In genomic region chr6:113873043-113873667, GRCh38 we compare ENCODE assay signal across 9 cellular contexts. TPM values are rescaled to one million over a fixed set of nuclear protein-coding genes. Genes with fewer than 3 reads are reported as not detected.
DNase-seq lines count a peak whose midpoint lies in the region; ATAC-seq and TF ChIP-seq lines count a peak whose summit lies in the region.
"Had no signal": no experiment of that assay in that cellular context is flagged by ENCODE, and none has a peak within 500 bp of the region (broad histone marks: within the 10 kb centered on the region; RNA-seq: fewer than 3 reads in every experiment).

No MANE protein-coding gene starts in this region.

- no peaks in the 10 kb centered on the region for H3K36me3 ChIP-seq in adrenal gland (replicated peaks in 1 of 2)
- no peaks in the 10 kb centered on the region for H3K36me3 ChIP-seq in neural progenitor cell

- H3K79me2 ChIP-seq in neural progenitor cell (ENCODE audit: low read depth): no peaks in the 10 kb centered on the region

- H3K27me3 ChIP-seq in adrenal gland (peaks cover 4% of the 10 kb centered on the region), neural progenitor cell (no peaks in the 10 kb centered on the region)

- no peak overlapping the region for H2AFZ ChIP-seq in neural progenitor cell (replicated peaks)

- H3K4me2 ChIP-seq in neural progenitor cell: no peak overlapping the region

- no peaks in the 10 kb centered on the region for H3K4me1 ChIP-seq in adrenal gland (replicated peaks in 1 of 2)
- H3K4me1 ChIP-seq in neural progenitor cell: no peaks in the 10 kb centered on the region

- intact Hi-C loops in adrenal gland (cut with DNase I): no loop called here
- intact Hi-C loops in activated T-helper 2 cell treated with anti-CD3 and anti-CD28 coated beads, Interferon-gamma antibody, Interleukin-2, Interleukin-4, amounts not matched to agents 10 μg/mL and 5 μg/mL and 100 μg/mL, durations not matched to agents 14 hours and 24 hours and 36 hours (cut with micrococcal nuclease): no loop called here

- H3K27me3 Mint-ChIP-seq in natural killer cell treated with Interleukin-12 subunit alpha and Interleukin-12 subunit beta and Interleukin-15 and Interleukin-18, amount 100 ng/mL, for 72 hours: peaks cover 6 to 21% of the 10 kb centered on the region in 2 donors
- peaks cover 32% of the 10 kb centered on the region for H3K27me3 Mint-ChIP-seq in activated T-helper 2 cell treated with anti-CD3 and anti-CD28 coated beads, Interferon-gamma antibody, Interleukin-2, Interleukin-4, amounts not matched to agents 10 μg/mL and 5 μg/mL and 100 μg/mL, durations not matched to agents 14 hours and 24 hours and 36 hours (ENCODE audit: low read depth)
- H3K27me3 Mint-ChIP-seq in neural progenitor cell (ENCODE audit: insufficient read depth, low read depth): no peaks in the 10 kb centered on the region
- H3K27me3 Mint-ChIP-seq: brain had no signal

- peak; percentile 94 for DNase-seq in DMS53 (lab: John Stamatoyannopoulos, UW)
- DNase-seq in adrenal gland: peak; percentile 13 to 65 (median 40)
- no peak for DNase-seq in natural killer cell treated with Interleukin-12 subunit alpha and Interleukin-12 subunit beta and Interleukin-15 and Interleukin-18, amount 100 ng/mL, for 72 hours (ENCODE audit: low spot score)
- no peak for DNase-seq in stimulated activated CD4-positive, alpha-beta T cell treated with anti-CD3 and anti-CD28 coated beads, Interleukin-2, amount 100 ng/mL, for 24 hours
- no peak for DNase-seq in activated T-helper 2 cell treated with anti-CD3 and anti-CD28 coated beads, Interferon-gamma antibody, Interleukin-2, Interleukin-4, amounts not matched to agents 10 μg/mL and 5 μg/mL and 100 μg/mL, durations not matched to agents 14 hours and 24 hours and 36 hours (ENCODE audit: low spot score)
- no peak for DNase-seq in neural progenitor cell (ENCODE audit: low spot score)

- no peaks in the 10 kb centered on the region for H3F3A ChIP-seq in neural progenitor cell (ENCODE audit: low read depth)

- peak overlapping the region; percentile 25 for H3K4me3 Mint-ChIP-seq in natural killer cell treated with Interleukin-12 subunit alpha and Interleukin-12 subunit beta and Interleukin-15 and Interleukin-18, amount 100 ng/mL, for 72 hours
- H3K4me3 Mint-ChIP-seq in activated T-helper 2 cell treated with anti-CD3 and anti-CD28 coated beads, Interferon-gamma antibody, Interleukin-2, Interleukin-4, amounts not matched to agents 10 μg/mL and 5 μg/mL and 100 μg/mL, durations not matched to agents 14 hours and 24 hours and 36 hours (ENCODE audit: low read depth): no peak overlapping the region
- no peak overlapping the region for H3K4me3 Mint-ChIP-seq in neural progenitor cell

- whole genome bisulfite sequencing in adrenal gland, 4 donors: 50 to 68% (median 63%) methylated on average over 8 of the region's 8 CpGs

- no peak overlapping the region for H3K27ac ChIP-seq in adrenal gland
- H3K27ac ChIP-seq in neural progenitor cell: no peak overlapping the region

- H3K9me3 Mint-ChIP-seq in natural killer cell treated with Interleukin-12 subunit alpha and Interleukin-12 subunit beta and Interleukin-15 and Interleukin-18, amount 100 ng/mL, for 72 hours: no peaks in the 10 kb centered on the region
- H3K9me3 Mint-ChIP-seq in activated T-helper 2 cell treated with anti-CD3 and anti-CD28 coated beads, Interferon-gamma antibody, Interleukin-2, Interleukin-4, amounts not matched to agents 10 μg/mL and 5 μg/mL and 100 μg/mL, durations not matched to agents 14 hours and 24 hours and 36 hours: no peaks in the 10 kb centered on the region
- H3K9me3 Mint-ChIP-seq in neural progenitor cell: peaks cover 7% of the 10 kb centered on the region
- H3K9me3 Mint-ChIP-seq: brain had no signal

- peaks cover 0 to 9% of the 10 kb centered on the region in 2 donors for H3K4me1 Mint-ChIP-seq in natural killer cell treated with Interleukin-12 subunit alpha and Interleukin-12 subunit beta and Interleukin-15 and Interleukin-18, amount 100 ng/mL, for 72 hours (ENCODE audit: low read depth in 2 of 2)
- H3K4me1 Mint-ChIP-seq in activated T-helper 2 cell treated with anti-CD3 and anti-CD28 coated beads, Interferon-gamma antibody, Interleukin-2, Interleukin-4, amounts not matched to agents 10 μg/mL and 5 μg/mL and 100 μg/mL, durations not matched to agents 14 hours and 24 hours and 36 hours (ENCODE audit: low read depth): peaks cover 3% of the 10 kb centered on the region
- H3K4me1 Mint-ChIP-seq in neural progenitor cell: peaks cover 2% of the 10 kb centered on the region
- H3K4me1 Mint-ChIP-seq: brain had no signal

- peak; percentile 94 for ATAC-seq in GM19395 (IDR thresholded peaks at IDR 0.05; ENCODE audit: unreplicated experiment)
- ATAC-seq in HG03378 (IDR thresholded peaks at IDR 0.05; ENCODE audit: unreplicated experiment): peak; percentile 94
- ATAC-seq in natural killer cell treated with Interleukin-12 subunit alpha and Interleukin-12 subunit beta and Interleukin-15 and Interleukin-18, amount 100 ng/mL, for 72 hours: peak in 1 of 2 donors; percentile 41

- H3K4me3 ChIP-seq in adrenal gland (peak overlapping the region in 1 of 4 donors; percentile 16), neural progenitor cell (no peak overlapping the region)

- H4K20me1 ChIP-seq in neural progenitor cell (ENCODE audit: low read depth): no peaks in the 10 kb centered on the region

- no peak for TF ChIP-seq POLR2A in adrenal gland (IDR thresholded peaks at IDR 0.05)

- no peaks in the 10 kb centered on the region for H3K36me3 Mint-ChIP-seq in natural killer cell treated with Interleukin-12 subunit alpha and Interleukin-12 subunit beta and Interleukin-15 and Interleukin-18, amount 100 ng/mL, for 72 hours
- H3K36me3 Mint-ChIP-seq in activated T-helper 2 cell treated with anti-CD3 and anti-CD28 coated beads, Interferon-gamma antibody, Interleukin-2, Interleukin-4, amounts not matched to agents 10 μg/mL and 5 μg/mL and 100 μg/mL, durations not matched to agents 14 hours and 24 hours and 36 hours (ENCODE audit: low read depth): no peaks in the 10 kb centered on the region
- peaks cover 4% of the 10 kb centered on the region for H3K36me3 Mint-ChIP-seq in neural progenitor cell
- H3K36me3 Mint-ChIP-seq: brain had no signal

- no peak overlapping the region for H3K27ac Mint-ChIP-seq in natural killer cell treated with Interleukin-12 subunit alpha and Interleukin-12 subunit beta and Interleukin-15 and Interleukin-18, amount 100 ng/mL, for 72 hours
- no peak overlapping the region for H3K27ac Mint-ChIP-seq in activated T-helper 2 cell treated with anti-CD3 and anti-CD28 coated beads, Interferon-gamma antibody, Interleukin-2, Interleukin-4, amounts not matched to agents 10 μg/mL and 5 μg/mL and 100 μg/mL, durations not matched to agents 14 hours and 24 hours and 36 hours
- H3K27ac Mint-ChIP-seq in neural progenitor cell: no peak overlapping the region
- H3K27ac Mint-ChIP-seq: brain had no signal

- TF ChIP-seq CTCF in adrenal gland (IDR thresholded peaks at IDR 0.05) (no peak), neural progenitor cell (IDR thresholded peaks at IDR 0.05) (no peak)

- H3K9me3 ChIP-seq in adrenal gland (replicated peaks in 1 of 3) (no peaks in the 10 kb centered on the region), neural progenitor cell (ENCODE audit: low read depth) (no peaks in the 10 kb centered on the region)

- H3K9ac ChIP-seq in neural progenitor cell: no peak overlapping the region

RNA-seq across cellular contexts. Expression of gene MARCKS, which starts 16.0 kb away (rescaled TPM):
- total RNA-seq in adrenal gland (10 to 100 TPM; 27.6 to 65.1 (median 42.5) TPM), neural progenitor cell (ENCODE audit: low replicate concordance) (133 and 163 TPM in 2 replicates)
- polyA plus RNA-seq in adrenal gland: 10 to 100 TPM in 2 of 3 donors, 1 to 10 TPM in 1; 8.7 to 12.8 (median 12.3) TPM
- total RNA-seq in natural killer cell treated with Interleukin-12 subunit alpha and Interleukin-12 subunit beta and Interleukin-15 and Interleukin-18, amount 100 ng/mL, for 72 hours: 1 to 10 TPM in 1 of 2 donors, under 1 TPM in 1; 0.74 to 1.1 TPM
- 0.28 and 0.34 TPM in 2 replicates for total RNA-seq in activated T-helper 2 cell treated with anti-CD3 and anti-CD28 coated beads, Interferon-gamma antibody, Interleukin-2, Interleukin-4, amounts not matched to agents 10 μg/mL and 5 μg/mL and 100 μg/mL, durations not matched to agents 14 hours and 24 hours and 36 hours

Comparison
In these comparisons a context has a peak if more than half of its experiments do, and no peak if none do; other contexts are left out.
1. DNase-seq: peak in DMS53 (single experiment) and adrenal gland (7 of 7); none in natural killer cell treated with Interleukin-12 subunit alpha and Interleukin-12 subunit beta and Interleukin-15 and Interleukin-18, amount 100 ng/mL, for 72 hours (single experiment), stimulated activated CD4-positive, alpha-beta T cell treated with anti-CD3 and anti-CD28 coated beads, Interleukin-2, amount 100 ng/mL, for 24 hours (0 of 2), activated T-helper 2 cell treated with anti-CD3 and anti-CD28 coated beads, Interferon-gamma antibody, Interleukin-2, Interleukin-4, amounts not matched to agents 10 μg/mL and 5 μg/mL and 100 μg/mL, durations not matched to agents 14 hours and 24 hours and 36 hours (single experiment) and neural progenitor cell (single experiment).
2. RNA of gene MARCKS, which starts 16.0 kb away (total RNA-seq): 133 to 163 TPM in neural progenitor cell and 27.6 to 65.1 TPM in adrenal gland; 0.74 to 1.1 TPM in natural killer cell treated with Interleukin-12 subunit alpha and Interleukin-12 subunit beta and Interleukin-15 and Interleukin-18, amount 100 ng/mL, for 72 hours and 0.28 to 0.34 TPM in activated T-helper 2 cell treated with anti-CD3 and anti-CD28 coated beads, Interferon-gamma antibody, Interleukin-2, Interleukin-4, amounts not matched to agents 10 μg/mL and 5 μg/mL and 100 μg/mL, durations not matched to agents 14 hours and 24 hours and 36 hours; every median in the first group is over 10 times any median in the second.